42 cellular contexts compared by ENCODE assay signal in the genomic region with DNA sequence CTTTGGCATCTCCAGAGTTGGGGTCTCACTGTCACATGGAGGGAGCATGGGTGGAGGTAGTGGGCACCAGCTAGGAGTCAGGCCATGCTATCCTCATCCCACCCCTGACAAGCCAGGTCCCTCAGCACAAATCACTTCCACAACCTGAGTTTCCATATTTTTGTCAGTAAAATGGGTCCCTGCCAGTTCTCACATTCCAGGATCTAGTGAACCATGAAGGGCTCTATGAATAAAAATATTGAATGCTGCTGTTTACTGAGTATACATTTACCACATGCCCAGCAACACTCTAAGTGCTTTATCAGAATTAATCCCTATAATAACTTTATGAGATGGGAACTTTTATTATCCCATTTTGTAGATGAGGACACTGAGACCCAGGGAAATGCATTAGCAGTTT. TPM values are rescaled to one million over a fixed set of nuclear protein-coding genes. Genes with fewer than 3 reads are reported as not detected.
"Had no signal": no experiment of that assay in that cellular context is flagged by ENCODE, and none has a peak within 500 bp of the region (broad histone marks: within the 10 kb centered on the region; RNA-seq: fewer than 3 reads in every experiment).

No MANE protein-coding gene starts in this region.

- DNase-seq: activated CD4-positive, alpha-beta T cell treated with anti-CD3 and anti-CD28 coated beads for 1 hour; activated CD4-positive, alpha-beta T cell treated with anti-CD3 and anti-CD28 coated beads for 36 hours; activated CD4-positive, alpha-beta T cell treated with anti-CD3 and anti-CD28 coated beads for 48 hours; activated CD4-positive, alpha-beta T cell treated with anti-CD3 and anti-CD28 coated beads, Interleukin-2, amount 10 ng/mL, durations not matched to agents 7 days and 5 days; activated CD4-positive, alpha-beta T cell treated with anti-CD3 and anti-CD28 coated beads, Interleukin-2, amount 50 U/mL, for 48 hours; activated CD4-positive, CD25-positive, alpha-beta regulatory T cell; activated CD8-positive, alpha-beta memory T cell treated with anti-CD3 and anti-CD28 coated beads, Interleukin-2, amount 50 U/mL, for 4 hours; activated CD8-positive, alpha-beta T cell treated with anti-CD3 and anti-CD28 coated beads for 36 hours; activated effector memory CD4-positive, alpha-beta T cell treated with anti-CD3 and anti-CD28 coated beads, Interleukin-2, amount 50 U/mL, for 16 hours; activated gamma-delta T cell treated with Interleukin-2 at 50 U/mL for 16 hours; activated naive CD4-positive, alpha-beta T cell; activated naive CD4-positive, alpha-beta T cell treated with anti-CD3 and anti-CD28 coated beads for 36 hours; activated naive CD4-positive, alpha-beta T cell treated with anti-CD3 and anti-CD28 coated beads, Interleukin-2, amount 50 U/mL, for 16 hours; activated naive CD8-positive, alpha-beta T cell treated with anti-CD3 and anti-CD28 coated beads for 36 hours; activated T-cell treated with anti-CD3 and anti-CD28 coated beads for 4 hours; activated T-cell treated with anti-CD3 and anti-CD28 coated beads, Interleukin-2, amount 50 U/mL, for 1 hour; activated T-cell treated with anti-CD3 and anti-CD28 coated beads, Interleukin-2, amount 50 U/mL, for 4 hours; activated T-cell treated with anti-CD3 and anti-CD28 coated beads, Interleukin-2, amount 50 U/mL, for 72 hours; adrenal gland; amniotic stem cell; aorta; body of pancreas; brain microvascular endothelial cell; caudate nucleus; cerebellar nuclear complex; T-helper 1 cell; T-helper 2 cell; T-helper 9 cell; WERI-Rb-1 had no signal

- H3K4me1 ChIP-seq: body of pancreas, breast epithelium had no signal

- H3K36me3 Mint-ChIP-seq: activated naive CD4-positive, alpha-beta T cell treated with anti-CD3 and anti-CD28 coated beads, Interleukin-2, amount 50 U/mL, for 72 hours; activated naive CD8-positive, alpha-beta T cell treated with anti-CD3 and anti-CD28 coated beads for 36 hours; WTC11 had no signal

- H3K9me3 Mint-ChIP-seq: activated CD4-positive, alpha-beta T cell treated with anti-CD3 and anti-CD28 coated beads, Interleukin-2, amount 10 ng/mL, durations not matched to agents 7 days and 5 days; activated CD8-positive, alpha-beta T cell treated with anti-CD3 and anti-CD28 coated beads for 36 hours; activated naive CD4-positive, alpha-beta T cell treated with anti-CD3 and anti-CD28 coated beads for 36 hours; activated naive CD4-positive, alpha-beta T cell treated with anti-CD3 and anti-CD28 coated beads, Interleukin-2, amount 50 U/mL, for 72 hours; activated naive CD8-positive, alpha-beta T cell treated with anti-CD3 and anti-CD28 coated beads for 36 hours; activated T-cell treated with anti-CD3 and anti-CD28 coated beads, Interleukin-2, amount 50 U/mL, for 4 hours; activated T-cell treated with anti-CD3 and anti-CD28 coated beads, Interleukin-2, amount 50 U/mL, for 72 hours; activated T-helper 1 cell treated with anti-CD3 and anti-CD28 coated beads, Interleukin-12 subunit alpha, Interleukin-12 subunit beta, Interleukin-2, Interleukin-4 antibody, amounts not matched to agents 30 ng/mL and 10 ng/mL and 1 ng/mL, durations not matched to agents 14 hours and 24 hours and 36 hours; activated T-helper 17 cell treated with anti-CD3 and anti-CD28 coated beads, Interleukin-2, amount 50 U/mL, for 72 hours; central memory CD8-positive, alpha-beta T cell; T-helper 1 cell treated with Interleukin-12 subunit alpha and Interleukin-12 subunit beta and Interleukin-4 antibody, amounts not matched to agents 30 μg/mL and 1 μg/mL, for 36 hours; T-helper 2 cell treated with Interferon-gamma antibody and Interleukin-4, amounts not matched to agents 5 μg/mL and 100 μg/mL, for 36 hours; WTC11 had no signal

- H3K36me3 ChIP-seq: adrenal gland, brain microvascular endothelial cell, breast epithelium, cardiac muscle cell had no signal

- H3K27ac ChIP-seq: adrenal gland, body of pancreas, brain microvascular endothelial cell, breast epithelium, cardiac muscle cell, WERI-Rb-1 had no signal

- H3K4me1 Mint-ChIP-seq: activated CD4-positive, alpha-beta T cell treated with anti-CD3 and anti-CD28 coated beads for 36 hours; activated naive CD8-positive, alpha-beta T cell treated with anti-CD3 and anti-CD28 coated beads for 36 hours; activated T-helper 17 cell treated with anti-CD3 and anti-CD28 coated beads, Interleukin-2, amount 50 U/mL, for 72 hours; central memory CD8-positive, alpha-beta T cell had no signal

- FAIRE-seq: astrocyte, TTC549 had no signal

- H3K27me3 ChIP-seq: adrenal gland, body of pancreas had no signal

- ATAC-seq: activated CD4-positive, alpha-beta T cell treated with anti-CD3 and anti-CD28 coated beads for 36 hours; activated CD4-positive, CD25-positive, alpha-beta regulatory T cell treated with anti-CD3 and anti-CD28 coated beads, Interleukin-2, amount 50 U/mL, for 24 hours; activated CD8-positive, alpha-beta T cell treated with anti-CD3 and anti-CD28 coated beads for 36 hours; activated naive CD4-positive, alpha-beta T cell treated with anti-CD3 and anti-CD28 coated beads, Interleukin-2, amount 50 U/mL, for 72 hours; activated T-cell treated with anti-CD3 and anti-CD28 coated beads, Interleukin-2, amount 50 U/mL, for 4 hours; activated T-helper 17 cell treated with anti-CD3 and anti-CD28 coated beads, Interleukin-2, amount 50 U/mL, for 72 hours; body of pancreas; WTC11 had no signal

- H3K4me3 ChIP-seq: adrenal gland, body of pancreas, breast epithelium, cardiac muscle cell had no signal

- H3K4me3 Mint-ChIP-seq: activated CD4-positive, alpha-beta T cell treated with anti-CD3 and anti-CD28 coated beads for 36 hours; activated CD4-positive, alpha-beta T cell treated with anti-CD3 and anti-CD28 coated beads, Interleukin-2, amount 10 ng/mL, durations not matched to agents 7 days and 5 days; activated CD8-positive, alpha-beta T cell treated with anti-CD3 and anti-CD28 coated beads for 36 hours; activated naive CD4-positive, alpha-beta T cell treated with anti-CD3 and anti-CD28 coated beads for 36 hours; activated naive CD8-positive, alpha-beta T cell treated with anti-CD3 and anti-CD28 coated beads for 36 hours; activated T-cell treated with anti-CD3 and anti-CD28 coated beads, Interleukin-2, amount 50 U/mL, for 4 hours; activated T-cell treated with anti-CD3 and anti-CD28 coated beads, Interleukin-2, amount 50 U/mL, for 72 hours; activated T-helper 1 cell treated with anti-CD3 and anti-CD28 coated beads, Interleukin-12 subunit alpha, Interleukin-12 subunit beta, Interleukin-2, Interleukin-4 antibody, amounts not matched to agents 30 ng/mL and 10 ng/mL and 1 ng/mL, durations not matched to agents 14 hours and 24 hours and 36 hours; activated T-helper 17 cell treated with anti-CD3 and anti-CD28 coated beads, Interleukin-2, amount 50 U/mL, for 72 hours; central memory CD8-positive, alpha-beta T cell; T-helper 1 cell treated with Interleukin-12 subunit alpha and Interleukin-12 subunit beta and Interleukin-4 antibody, amounts not matched to agents 30 μg/mL and 1 μg/mL, for 36 hours; T-helper 2 cell treated with Interferon-gamma antibody and Interleukin-4, amounts not matched to agents 5 μg/mL and 100 μg/mL, for 36 hours; WTC11 had no signal

- H3K9me3 ChIP-seq: adrenal gland, body of pancreas, breast epithelium had no signal

- H3K27me3 Mint-ChIP-seq: activated CD4-positive, alpha-beta T cell treated with anti-CD3 and anti-CD28 coated beads for 36 hours; activated CD4-positive, alpha-beta T cell treated with anti-CD3 and anti-CD28 coated beads, Interleukin-2, amount 10 ng/mL, durations not matched to agents 7 days and 5 days; activated T-helper 17 cell treated with anti-CD3 and anti-CD28 coated beads, Interleukin-2, amount 50 U/mL, for 72 hours; central memory CD8-positive, alpha-beta T cell had no signal

- H3K27ac Mint-ChIP-seq: activated CD4-positive, alpha-beta T cell treated with anti-CD3 and anti-CD28 coated beads for 36 hours; activated CD4-positive, alpha-beta T cell treated with anti-CD3 and anti-CD28 coated beads, Interleukin-2, amount 10 ng/mL, durations not matched to agents 7 days and 5 days; activated CD8-positive, alpha-beta T cell treated with anti-CD3 and anti-CD28 coated beads for 36 hours; activated naive CD4-positive, alpha-beta T cell treated with anti-CD3 and anti-CD28 coated beads for 36 hours; activated naive CD4-positive, alpha-beta T cell treated with anti-CD3 and anti-CD28 coated beads, Interleukin-2, amount 50 U/mL, for 72 hours; activated naive CD8-positive, alpha-beta T cell treated with anti-CD3 and anti-CD28 coated beads for 36 hours; activated T-cell treated with anti-CD3 and anti-CD28 coated beads, Interleukin-2, amount 50 U/mL, for 72 hours; activated T-helper 1 cell treated with anti-CD3 and anti-CD28 coated beads, Interleukin-12 subunit alpha, Interleukin-12 subunit beta, Interleukin-2, Interleukin-4 antibody, amounts not matched to agents 30 ng/mL and 10 ng/mL and 1 ng/mL, durations not matched to agents 14 hours and 24 hours and 36 hours; activated T-helper 17 cell treated with anti-CD3 and anti-CD28 coated beads, Interleukin-2, amount 50 U/mL, for 72 hours; T-helper 1 cell treated with Interleukin-12 subunit alpha and Interleukin-12 subunit beta and Interleukin-4 antibody, amounts not matched to agents 30 μg/mL and 1 μg/mL, for 36 hours; T-helper 2 cell treated with Interferon-gamma antibody and Interleukin-4, amounts not matched to agents 5 μg/mL and 100 μg/mL, for 36 hours; WTC11 had no signal

RNA-seq across cellular contexts. Expression of gene SEZ6, which starts 16.8 kb away (rescaled TPM):
- total RNA-seq: activated CD4-positive, alpha-beta T cell treated with anti-CD3 and anti-CD28 coated beads for 36 hours; activated CD4-positive, alpha-beta T cell treated with anti-CD3 and anti-CD28 coated beads, Interleukin-2, amount 10 ng/mL, durations not matched to agents 7 days and 5 days; activated CD8-positive, alpha-beta memory T cell treated with anti-CD3 and anti-CD28 coated beads for 36 hours; activated CD8-positive, alpha-beta T cell treated with anti-CD3 and anti-CD28 coated beads for 36 hours; activated naive CD4-positive, alpha-beta T cell treated with anti-CD3 and anti-CD28 coated beads for 36 hours; activated naive CD8-positive, alpha-beta T cell treated with anti-CD3 and anti-CD28 coated beads for 36 hours; activated T-cell treated with anti-CD3 and anti-CD28 coated beads, Interleukin-2, amount 50 U/mL, for 4 hours; activated T-cell treated with anti-CD3 and anti-CD28 coated beads, Interleukin-2, amount 50 U/mL, for 72 hours; activated T-helper 1 cell treated with anti-CD3 and anti-CD28 coated beads, Interleukin-12 subunit alpha, Interleukin-12 subunit beta, Interleukin-2, Interleukin-4 antibody, amounts not matched to agents 30 ng/mL and 10 ng/mL and 1 ng/mL, durations not matched to agents 14 hours and 24 hours and 36 hours; activated T-helper 17 cell treated with anti-CD3 and anti-CD28 coated beads, Interleukin-2, amount 50 U/mL, for 72 hours; aorta; astrocyte; body of pancreas; breast epithelium had no signal
- polyA plus RNA-seq: aorta had no signal
